In genomic region chr17:75950850-75951554, GRCh38 we compare ENCODE assay signal across 20 cellular contexts. TPM values are rescaled to one million over a fixed set of nuclear protein-coding genes. Genes with fewer than 3 reads are reported as not detected.
A peak's percentile ranks its signal among the peaks of the same experiment; 100 is the strongest.
DNase-seq lines count a peak whose midpoint lies in the region; ATAC-seq, FAIRE-seq and TF ChIP-seq lines count a peak whose summit lies in the region.
"Had no signal": no experiment of that assay in that cellular context is flagged by ENCODE, and none has a peak within 500 bp of the region (broad histone marks: within the 10 kb centered on the region; RNA-seq: fewer than 3 reads in every experiment).

No MANE protein-coding gene starts in this region.

- H3K4me3 Mint-ChIP-seq in nephron = no peak overlapping the region
- H3K4me3 Mint-ChIP-seq: activated T-cell treated with anti-CD3 and anti-CD28 coated beads, Interleukin-2, amount 50 U/mL, for 24 hours; immature natural killer cell; stimulated activated memory B cell treated with anti-CD40 and anti-IgM and Interleukin-4, amounts not matched to agents 10 μg/mL and 1 μg/mL and 100 μg/mL, for 72 hours had no signal

- no peak overlapping the region for H3K9ac ChIP-seq in DND-41 (ENCODE audit: low read depth, low read length)

- no peaks in the 10 kb centered on the region for H3K9me3 ChIP-seq in DND-41 (ENCODE audit: insufficient read depth, low read length, severe bottlenecking)
- H3K9me3 ChIP-seq: SJSA1 had no signal

- no peak overlapping the region for H3K27ac ChIP-seq in DND-41 (ENCODE audit: low read length)
- H3K27ac ChIP-seq: C4-2B, SJSA1 had no signal

- H2AFZ ChIP-seq in DND-41 (ENCODE audit: low read depth, low read length) = no peak overlapping the region

- peaks cover 61% of the 10 kb centered on the region for H3K36me3 Mint-ChIP-seq in nephron (ENCODE audit: low read depth)

- peak overlapping the region in 2 of 3 experiments; percentile 22 to 61 for H3K27ac Mint-ChIP-seq in nephron
- H3K27ac Mint-ChIP-seq: activated T-cell treated with anti-CD3 and anti-CD28 coated beads, Interleukin-2, amount 50 U/mL, for 24 hours; immature natural killer cell; stimulated activated memory B cell treated with anti-CD40 and anti-IgM and Interleukin-4, amounts not matched to agents 10 μg/mL and 1 μg/mL and 100 μg/mL, for 72 hours had no signal

- no peaks in the 10 kb centered on the region for H4K20me1 ChIP-seq in DND-41 (ENCODE audit: insufficient read depth, low read length)

- DNase-seq in DND-41 = no peak
- DNase-seq in OCI-M1 (lab: John Stamatoyannopoulos, UW) = peak; percentile 92
- DNase-seq in bronchial epithelial cell (ENCODE audit: low read depth) = no peak
- DNase-seq in activated T-cell treated with anti-CD3 and anti-CD28 coated beads, Interleukin-2, amount 50 U/mL, for 1 hour = no peak
- no peak for DNase-seq in NCI-H1694 (lab: John Stamatoyannopoulos, UW)
- DNase-seq in DMS53 treated with DMSO at 0.1 percent for 48 hours (lab: John Stamatoyannopoulos, UW; ENCODE audit: unreplicated experiment) = no peak
- DNase-seq: activated CD4-positive, CD25-positive, alpha-beta regulatory T cell; activated T-cell treated with anti-CD3 and anti-CD28 coated beads, Interleukin-2, amount 50 U/mL, for 24 hours; aorta; effector CD4-positive, alpha-beta T cell; immature natural killer cell; NCI-H2081 treated with DMSO at 0.1 percent for 48 hours; stimulated activated CD4-positive, alpha-beta T cell treated with anti-CD3 and anti-CD28 coated beads, Interleukin-2, amount 100 ng/mL, for 48 hours had no signal

- H3K27me3 Mint-ChIP-seq in nephron (ENCODE audit: low read depth) = no peaks in the 10 kb centered on the region
- H3K27me3 Mint-ChIP-seq: activated T-cell treated with anti-CD3 and anti-CD28 coated beads, Interleukin-2, amount 50 U/mL, for 24 hours; stimulated activated memory B cell treated with anti-CD40 and anti-IgM and Interleukin-4, amounts not matched to agents 10 μg/mL and 1 μg/mL and 100 μg/mL, for 72 hours had no signal

- H3K4me3 ChIP-seq in DND-41 (ENCODE audit: low read depth in 1 of 2, low read length in 2 of 2) = no peak overlapping the region
- no peak overlapping the region for H3K4me3 ChIP-seq in bronchial epithelial cell (ENCODE audit: low read depth, low read length)
- H3K4me3 ChIP-seq: SJSA1 had no signal

- H3K79me2 ChIP-seq in DND-41 (ENCODE audit: insufficient read depth, low read length) = no peaks in the 10 kb centered on the region

- H3K9me3 Mint-ChIP-seq in nephron = no peaks in the 10 kb centered on the region
- H3K9me3 Mint-ChIP-seq: activated T-cell treated with anti-CD3 and anti-CD28 coated beads, Interleukin-2, amount 50 U/mL, for 24 hours; immature natural killer cell; stimulated activated memory B cell treated with anti-CD40 and anti-IgM and Interleukin-4, amounts not matched to agents 10 μg/mL and 1 μg/mL and 100 μg/mL, for 72 hours had no signal

- 0 out of 2 replicates have a peak, but pooled peaks cover 5% of the 10 kb centered on the region for H3K4me1 ChIP-seq in DND-41 (ENCODE audit: insufficient read depth, low read length)
- H3K4me1 ChIP-seq: SJSA1 had no signal

- H3K4me1 Mint-ChIP-seq in nephron = peaks cover 8% of the 10 kb centered on the region
- H3K4me1 Mint-ChIP-seq: immature natural killer cell; stimulated activated memory B cell treated with anti-CD40 and anti-IgM and Interleukin-4, amounts not matched to agents 10 μg/mL and 1 μg/mL and 100 μg/mL, for 72 hours had no signal

- no peak for TF ChIP-seq CTCF in DND-41 (IDR thresholded peaks at IDR 0.05; ENCODE audit: borderline replicate concordance, extremely low read depth, low read length, poor library complexity, severe bottlenecking)
- no peak for TF ChIP-seq CTCF in bronchial epithelial cell (IDR thresholded peaks at IDR 0.05; ENCODE audit: insufficient read depth, low read length, severe bottlenecking)
- no peak for TF ChIP-seq CTCF in nephron (IDR thresholded peaks at IDR 0.05; ENCODE audit: unreplicated experiment in 3 of 3)

- H3K4me2 ChIP-seq in DND-41 (ENCODE audit: insufficient read depth, low read length) = no peak overlapping the region

- peak; percentile 18 for FAIRE-seq in bronchial epithelial cell (lab: Jason Lieb, UNC)
- FAIRE-seq: frontal cortex, H1 had no signal

- H3K27me3 ChIP-seq in DND-41 (ENCODE audit: insufficient read depth, low read length, poor library complexity) (no peaks in the 10 kb centered on the region), bronchial epithelial cell (ENCODE audit: control insufficient read depth, insufficient read depth, low read length) (no peaks in the 10 kb centered on the region)
- H3K27me3 ChIP-seq: SJSA1 had no signal

- 0 out of 3 replicates have a peak, but pooled peaks have one; percentile 19 for ATAC-seq in DND-41 (ENCODE audit: insufficient read depth, low read depth)
- no peak for ATAC-seq in HG03378 (IDR thresholded peaks at IDR 0.05; ENCODE audit: unreplicated experiment)
- ATAC-seq: stimulated activated memory B cell treated with anti-CD40 and anti-IgM and Interleukin-4, amounts not matched to agents 10 μg/mL and 1 μg/mL and 100 μg/mL, for 72 hours had no signal

- H3K36me3 ChIP-seq in DND-41 (ENCODE audit: insufficient read depth, low read length) (peaks cover 78% of the 10 kb centered on the region), bronchial epithelial cell (ENCODE audit: control insufficient read depth, insufficient read depth, low read length) (peaks cover 29% of the 10 kb centered on the region)

RNA-seq across cellular contexts. Expression of gene FBF1, which starts 10.2 kb away (rescaled TPM):
- 10.5 and 16.0 TPM in 2 replicates for total RNA-seq in bronchial epithelial cell

RNA-seq across cellular contexts. Expression of gene ACOX1, which starts 28.0 kb away (rescaled TPM):
- 39.8 and 49.5 TPM in 2 replicates for total RNA-seq in bronchial epithelial cell

RNA-seq across cellular contexts. Expression of gene TEN1, which starts 28.0 kb away (rescaled TPM):
- total RNA-seq in bronchial epithelial cell = 19.6 and 24.5 TPM in 2 replicates

RNA-seq across cellular contexts. Expression of gene MRPL38, which starts 46.3 kb away (rescaled TPM):
- total RNA-seq in bronchial epithelial cell = 27.4 and 31.7 TPM in 2 replicates

RNA-seq across cellular contexts. Expression of gene CDK3, which starts 49.7 kb away (rescaled TPM):
- total RNA-seq in bronchial epithelial cell = 0.64 and 1.3 TPM in 2 replicates
